9 cellular contexts compared by ENCODE assay signal in genomic region chr18:61606759-61607158, GRCh38.
DNase-seq lines count a peak whose midpoint lies in the region; ATAC-seq and TF ChIP-seq lines count a peak whose summit lies in the region.
"Had no signal": no experiment of that assay in that cellular context is flagged by ENCODE, and none has a peak within 500 bp of the region (broad histone marks: within the 10 kb centered on the region; RNA-seq: fewer than 3 reads in every experiment).

No MANE protein-coding gene starts in this region.

- no peaks in the 10 kb centered on the region for H3K36me3 ChIP-seq in breast epithelium

- H3K4me3 Mint-ChIP-seq in type B pancreatic cell = peak overlapping the region; percentile 71
- H3K4me3 Mint-ChIP-seq: B cell had no signal

- no peak for TF ChIP-seq POLR2A in breast epithelium (IDR thresholded peaks at IDR 0.05)

- peak overlapping the region; percentile 19 to 55 (median 30) for H3K4me3 ChIP-seq in breast epithelium

- no peaks in the 10 kb centered on the region for H3K36me3 Mint-ChIP-seq in type B pancreatic cell

- peaks cover 21% of the 10 kb centered on the region for H3K27me3 Mint-ChIP-seq in type B pancreatic cell

- intact Hi-C loops in breast epithelium (cut with DNase I; ENCODE audit: low total_unique reads) = no loop called here

- H3K9me3 Mint-ChIP-seq in type B pancreatic cell = peaks cover 4% of the 10 kb centered on the region

- TF ChIP-seq CTCF in breast epithelium (IDR thresholded peaks at IDR 0.05) (no peak), type B pancreatic cell (conservative IDR thresholded peaks at IDR 0.05) (no peak)

- H3K27ac Mint-ChIP-seq in type B pancreatic cell = peak overlapping the region; percentile 60
- H3K27ac Mint-ChIP-seq: B cell had no signal

- ATAC-seq in HG03139 (IDR thresholded peaks at IDR 0.05; ENCODE audit: unreplicated experiment) (no peak), HG02970 (IDR thresholded peaks at IDR 0.05; ENCODE audit: low FRiP score, unreplicated experiment) (no peak)

- H3K27ac ChIP-seq in breast epithelium = peak overlapping the region; percentile 64 to 80

- H3K4me1 Mint-ChIP-seq in type B pancreatic cell (ENCODE audit: unreplicated experiment) = peaks cover 20% of the 10 kb centered on the region
- H3K4me1 Mint-ChIP-seq: B cell had no signal

- H3K27me3 ChIP-seq in breast epithelium = no peaks in the 10 kb centered on the region

- peak; percentile 3 for DNase-seq in NCI-H510A (lab: John Stamatoyannopoulos, UW)
- DNase-seq in NCI-H510A treated with DMSO at 0.1 percent for 48 hours (lab: John Stamatoyannopoulos, UW) = no peak
- DNase-seq in breast epithelium (ENCODE audit: low spot score in 2 of 2) = peak; percentile 65 to 80
- peak; percentile 92 for DNase-seq in iris pigment epithelial cell (ENCODE audit: low read depth)
- DNase-seq in type B pancreatic cell (ENCODE audit: extremely low spot score, unreplicated experiment) = no peak
- DNase-seq in NK-92 treated with Interleukin-12 subunit alpha and Interleukin-12 subunit beta, amount 100 ng/mL, for 24 hours (lab: John Stamatoyannopoulos, UW) = no peak

- peaks cover 6 to 7% of the 10 kb centered on the region in 2 donors for H3K4me1 ChIP-seq in breast epithelium

- no peaks in the 10 kb centered on the region for H3K9me3 ChIP-seq in breast epithelium

Comparison
In these comparisons a context has a peak if more than half of its experiments do, and no peak if none do; other contexts are left out.
1. DNase-seq: peak in NCI-H510A (single experiment), breast epithelium (2 of 2) and iris pigment epithelial cell (single experiment); none in NCI-H510A treated with DMSO at 0.1 percent for 48 hours (single experiment), type B pancreatic cell (single experiment) and NK-92 treated with Interleukin-12 subunit alpha and Interleukin-12 subunit beta, amount 100 ng/mL, for 24 hours (single experiment).